Comparison of ENCODE assay signal across 18 cellular contexts in genomic region chr10:33952692-33953360, GRCh38.
DNase-seq lines count a peak whose midpoint lies in the region; ATAC-seq lines count a peak whose summit lies in the region.
"Had no signal": no experiment of that assay in that cellular context is flagged by ENCODE, and none has a peak within 500 bp of the region (broad histone marks: within the 10 kb centered on the region; RNA-seq: fewer than 3 reads in every experiment).

No MANE protein-coding gene starts in this region.

- no peak overlapping the region for H4K91ac ChIP-seq in mesenchymal stem cell (ENCODE audit: low read length)

- H3K4me2 ChIP-seq in mesenchymal stem cell (ENCODE audit: low read length, poor library complexity, severe bottlenecking) = no peak overlapping the region

- no peak overlapping the region for H3K4ac ChIP-seq in mesenchymal stem cell (ENCODE audit: low read depth in 1 of 2, low read length in 2 of 2)

- H3K27me3 ChIP-seq in mesenchymal stem cell (ENCODE audit: control insufficient read depth in 1 of 2, insufficient read depth in 1 of 2, low read length in 2 of 2) = no peaks in the 10 kb centered on the region
- H3K27me3 ChIP-seq: thyroid gland had no signal

- H3K36me3 ChIP-seq in mesenchymal stem cell (ENCODE audit: control insufficient read depth in 1 of 2, insufficient read depth in 2 of 2, low read depth in 1 of 2, low read length in 2 of 2) = no peaks in the 10 kb centered on the region
- H3K36me3 ChIP-seq: prostate gland, thyroid gland had no signal

- no peak overlapping the region for H3K9ac ChIP-seq in mesenchymal stem cell (ENCODE audit: low read length)

- H3K4me3 ChIP-seq in mesenchymal stem cell (ENCODE audit: insufficient read depth in 1 of 2, low read depth in 1 of 2, low read length in 2 of 2) = no peak overlapping the region
- H3K4me3 ChIP-seq: prostate gland, thyroid gland had no signal

- no peak for ATAC-seq in HG03520 (IDR thresholded peaks at IDR 0.05; ENCODE audit: unreplicated experiment)
- ATAC-seq in HG03442 (IDR thresholded peaks at IDR 0.05; ENCODE audit: unreplicated experiment) = no peak
- no peak for ATAC-seq in GM19023 (IDR thresholded peaks at IDR 0.05; ENCODE audit: unreplicated experiment)
- ATAC-seq: stimulated activated naive B cell treated with anti-CD40 and anti-IgM and Interleukin-4, amounts not matched to agents 10 μg/mL and 1 μg/mL and 100 μg/mL, for 72 hours had no signal

- H3K9me3 ChIP-seq in mesenchymal stem cell (ENCODE audit: control insufficient read depth, low read length) = no peaks in the 10 kb centered on the region
- H3K9me3 ChIP-seq: prostate gland, thyroid gland had no signal

- no peak overlapping the region for H2AK5ac ChIP-seq in mesenchymal stem cell (ENCODE audit: low read length, severe bottlenecking)

- H2BK15ac ChIP-seq in mesenchymal stem cell (ENCODE audit: low read depth, poor library complexity, severe bottlenecking) = no peak overlapping the region

- no peak overlapping the region for H2BK120ac ChIP-seq in mesenchymal stem cell (ENCODE audit: low read depth, low read length)

- H3K27ac ChIP-seq in mesenchymal stem cell (ENCODE audit: low read length, poor library complexity, severe bottlenecking) = no peak overlapping the region
- H3K27ac ChIP-seq: C4-2B, prostate gland, thyroid gland had no signal

- no peak overlapping the region for H2BK12ac ChIP-seq in mesenchymal stem cell (ENCODE audit: low read length in 2 of 2)

- WGBS in mesenchymal stem cell = 83% methylated on average over 7 of the region's 8 CpGs

- H3K18ac ChIP-seq in mesenchymal stem cell (ENCODE audit: low read depth in 1 of 2, low read length in 2 of 2) = no peak overlapping the region

- H3K4me1 ChIP-seq in mesenchymal stem cell (ENCODE audit: control insufficient read depth, insufficient read depth, low read depth, low read length) = no peaks in the 10 kb centered on the region
- H3K4me1 ChIP-seq: prostate gland, thyroid gland had no signal

- H3K79me1 ChIP-seq in mesenchymal stem cell (replicated peaks; ENCODE audit: low read length, poor library complexity, severe bottlenecking) = no peaks in the 10 kb centered on the region

- DNase-seq in EH (ENCODE audit: low read depth) (peak; percentile 66), M059J (ENCODE audit: low read depth) (peak; percentile 47), dermis blood vessel endothelial cell (peak; percentile 7), mesenchymal stem cell (peak; percentile 3), ecto neural progenitor cell (ENCODE audit: low spot score) (no peak)
- DNase-seq: activated CD4-positive, CD25-positive, alpha-beta regulatory T cell; amniotic stem cell; DMS79; head of caudate nucleus; NCI-H2029; NCI-H510A treated with DMSO at 0.1 percent for 48 hours; stimulated activated naive B cell treated with anti-CD40 and anti-IgM and Interleukin-4, amounts not matched to agents 10 μg/mL and 1 μg/mL and 100 μg/mL, for 72 hours; thyroid gland had no signal

- no peak overlapping the region for H4K8ac ChIP-seq in mesenchymal stem cell (ENCODE audit: low read length)

- H3K23ac ChIP-seq in mesenchymal stem cell (ENCODE audit: low read length in 2 of 2) = no peak overlapping the region

- no peak overlapping the region for H3K14ac ChIP-seq in mesenchymal stem cell (ENCODE audit: low read length in 2 of 2)

- no peak overlapping the region for H2AFZ ChIP-seq in mesenchymal stem cell (ENCODE audit: low read depth, low read length)

- H2BK5ac ChIP-seq in mesenchymal stem cell (ENCODE audit: low read depth, low read length, poor library complexity, severe bottlenecking) = no peak overlapping the region
